ENCODE assay signal across 25 cellular contexts in genomic region chr2:159179696-159180095, GRCh38.
DNase-seq lines count a peak whose midpoint lies in the region; ATAC-seq, FAIRE-seq and TF ChIP-seq lines count a peak whose summit lies in the region.
"Had no signal": no experiment of that assay in that cellular context is flagged by ENCODE, and none has a peak within 500 bp of the region (broad histone marks: within the 10 kb centered on the region; RNA-seq: fewer than 3 reads in every experiment).

No MANE protein-coding gene starts in this region.

- POLR2A ChIA-PET in endothelial cell of umbilical vein (lab: Charles Lee), result no interaction called here

- H2BK15ac ChIP-seq in neuronal stem cell (ENCODE audit: low read length), result no peak overlapping the region

- TF ChIP-seq CTCF in endothelial cell of umbilical vein (IDR thresholded peaks at IDR 0.05; ENCODE audit: extremely low read depth in 1 of 2, insufficient read depth in 1 of 2, low read depth in 1 of 2, low read length in 2 of 2), result no peak
- no peak for TF ChIP-seq CTCF in suprapubic skin (IDR thresholded peaks at IDR 0.05)
- no peak for TF ChIP-seq CTCF in vagina (IDR thresholded peaks at IDR 0.05)

- H2AFZ ChIP-seq in endothelial cell of umbilical vein (ENCODE audit: low read depth, low read length) (no peak overlapping the region), neuronal stem cell (ENCODE audit: low read length) (no peak overlapping the region)
- H2AFZ ChIP-seq: GM23338, PC-9 had no signal

- no peak overlapping the region for H4K8ac ChIP-seq in neuronal stem cell (ENCODE audit: low read depth, low read length)

- dilution Hi-C loops in endothelial cell of umbilical vein (cut with MboI; ENCODE audit: extremely low pct_ligation_motif_present, low sequenced_read_pairs), result no loop called here

- H3K4me2 ChIP-seq in endothelial cell of umbilical vein (ENCODE audit: insufficient read depth, low read length) (no peak overlapping the region), neuronal stem cell (ENCODE audit: insufficient read depth, low read length, poor library complexity, severe bottlenecking) (no peak overlapping the region)
- H3K4me2 ChIP-seq: BLaER1 treated with 17β-estradiol and CSF1 and Interleukin-3, amounts not matched to agents 10 nM and 100 nM; GM23338; KMS-11; PC-9 had no signal

- H3K27ac ChIP-seq in right cardiac atrium (ENCODE audit: low read length) (peak overlapping the region; percentile 26), endothelial cell of umbilical vein (ENCODE audit: insufficient read depth, low read depth, low read length) (no peak overlapping the region), neuronal stem cell (replicated peaks; ENCODE audit: low read length) (no peak overlapping the region), suprapubic skin (no peak overlapping the region), vagina (no peak overlapping the region)
- H3K27ac ChIP-seq: BLaER1 treated with 17β-estradiol and CSF1 and Interleukin-3, amounts not matched to agents 10 nM and 100 nM; KMS-11; PC-9 had no signal

- CTCF ChIA-PET in endothelial cell of umbilical vein (lab: Charles Lee), result no interaction called here

- H3K9me3 ChIP-seq in right cardiac atrium (ENCODE audit: control insufficient read depth, low read length) (no peaks in the 10 kb centered on the region), endothelial cell of umbilical vein (replicated peaks; ENCODE audit: control insufficient read depth, insufficient read depth, low read length) (no peaks in the 10 kb centered on the region), neuronal stem cell (replicated peaks in 1 of 2; ENCODE audit: control insufficient read depth in 2 of 2, insufficient read depth in 1 of 2, low read depth in 1 of 2, low read length in 2 of 2) (no peaks in the 10 kb centered on the region), suprapubic skin (no peaks in the 10 kb centered on the region), vagina (no peaks in the 10 kb centered on the region)
- H3K9me3 ChIP-seq: BLaER1 treated with 17β-estradiol and CSF1 and Interleukin-3, amounts not matched to agents 10 nM and 100 nM had no signal

- TF ChIP-seq POLR2A in endothelial cell of umbilical vein (IDR thresholded peaks at IDR 0.05; ENCODE audit: low read depth, low read length), result no peak
- TF ChIP-seq POLR2A in suprapubic skin (IDR thresholded peaks at IDR 0.05), result no peak
- no peak for TF ChIP-seq POLR2A in vagina (IDR thresholded peaks at IDR 0.05)

- no peak overlapping the region for H3K14ac ChIP-seq in neuronal stem cell (ENCODE audit: low read length)

- ATAC-seq in right cardiac atrium, result no peak
- ATAC-seq in Right ventricle myocardium superior (ENCODE audit: poor library complexity), result no peak
- ATAC-seq: GM23338, Right ventricle myocardium inferior had no signal

- H3K36me3 ChIP-seq in endothelial cell of umbilical vein (ENCODE audit: control insufficient read depth in 2 of 2, extremely low read depth in 1 of 2, insufficient read depth in 2 of 2, low read length in 2 of 2), result peaks cover 14 to 34% of the 10 kb centered on the region in 2 experiments
- H3K36me3 ChIP-seq in neuronal stem cell (replicated peaks in 1 of 2; ENCODE audit: control insufficient read depth in 2 of 2, insufficient read depth in 2 of 2, low read length in 2 of 2), result peaks cover 2 to 79% of the 10 kb centered on the region in 2 donors
- H3K36me3 ChIP-seq in suprapubic skin, result peaks cover 50% of the 10 kb centered on the region
- H3K36me3 ChIP-seq in vagina, result peaks cover 0 to 38% of the 10 kb centered on the region in 2 donors
- H3K36me3 ChIP-seq: BLaER1 treated with 17β-estradiol and CSF1 and Interleukin-3, amounts not matched to agents 10 nM and 100 nM had no signal

- intact Hi-C loops in right cardiac atrium (cut with DNase I) (no loop called here), Right ventricle myocardium superior (cut with DNase I) (no loop called here), endothelial cell of umbilical vein (cut with micrococcal nuclease) (no loop called here), vagina (cut with DNase I) (no loop called here)

- H2BK120ac ChIP-seq in neuronal stem cell (ENCODE audit: low read depth, low read length), result no peak overlapping the region

- H4K91ac ChIP-seq in neuronal stem cell (ENCODE audit: low read depth, low read length, poor library complexity), result no peak overlapping the region

- peak overlapping the region; percentile 55 for H3K18ac ChIP-seq in neuronal stem cell (ENCODE audit: low read length)

- no peak overlapping the region for H3K4ac ChIP-seq in neuronal stem cell (ENCODE audit: low read length)

- H3K9ac ChIP-seq in endothelial cell of umbilical vein (replicated peaks; ENCODE audit: extremely low read depth, insufficient read depth, low read length) (no peak overlapping the region), neuronal stem cell (ENCODE audit: low read depth, low read length, poor library complexity) (no peak overlapping the region)
- H3K9ac ChIP-seq: BLaER1 treated with 17β-estradiol and CSF1 and Interleukin-3, amounts not matched to agents 10 nM and 100 nM; KMS-11 had no signal

- no peak for TF ChIP-seq EP300 in suprapubic skin (IDR thresholded peaks at IDR 0.05)

- H2BK12ac ChIP-seq in neuronal stem cell (ENCODE audit: low read length), result no peak overlapping the region

- no peak for FAIRE-seq in endothelial cell of umbilical vein (lab: Jason Lieb, UNC)
- FAIRE-seq: A204.1, G401.6, HTR-8/SVneo had no signal

- no peaks in the 10 kb centered on the region for H3K79me1 ChIP-seq in neuronal stem cell (ENCODE audit: low read depth, low read length)

- H4K20me1 ChIP-seq in endothelial cell of umbilical vein (replicated peaks; ENCODE audit: control insufficient read depth, extremely low read depth, insufficient read depth, low read length), result no peaks in the 10 kb centered on the region
- H4K20me1 ChIP-seq: BLaER1 treated with 17β-estradiol and CSF1 and Interleukin-3, amounts not matched to agents 10 nM and 100 nM had no signal

- H3K79me2 ChIP-seq in endothelial cell of umbilical vein (ENCODE audit: control insufficient read depth, insufficient read depth, low read length), result no peaks in the 10 kb centered on the region

- H3K9me1 ChIP-seq in endothelial cell of umbilical vein (replicated peaks; ENCODE audit: control insufficient read depth, extremely low read depth, insufficient read depth, low read length), result no peaks in the 10 kb centered on the region

- H2AK5ac ChIP-seq in neuronal stem cell (ENCODE audit: low read depth, low read length), result peak overlapping the region; percentile 34

- WGBS in right cardiac atrium, result 49% methylated on average over 4 of the region's 4 CpGs
- WGBS in neuronal stem cell (ENCODE audit: extremely low coverage in 2 of 2, insufficient read length in 2 of 2, insufficient replicate concordance in 1 of 2), 2 donors, result no CpG with 5 or more reads among the region's 4 CpGs
- 88% methylated on average over 4 of the region's 4 CpGs for WGBS in suprapubic skin

- DNase-seq in right cardiac atrium (no peak), Right ventricle myocardium superior (no peak), endothelial cell of umbilical vein (ENCODE audit: low read depth, low spot score) (peak; percentile 75), neuronal stem cell (ENCODE audit: low spot score) (no peak), suprapubic skin (ENCODE audit: low spot score in 2 of 2) (no peak), vagina (ENCODE audit: extremely low spot score in 2 of 2) (no peak)
- no peak for DNase-seq in stimulated activated CD4-positive, alpha-beta T cell treated with anti-CD3 and anti-CD28 coated beads, Interleukin-1b, Interleukin-23, amount 100 ng/mL, for 48 hours
- DNase-seq: AML-193; CD4-positive, alpha-beta T cell; COR-L47; H9; NCI-H1048; NCI-H1417; NCI-H1694; NCI-H2029 treated with DMSO at 0.1 percent for 48 hours; NCI-H2227 treated with DMSO at 0.1 percent for 48 hours; NCI-H526 treated with DMSO at 0.1 percent for 48 hours; PC-9 had no signal

- no peak overlapping the region for H2BK5ac ChIP-seq in neuronal stem cell (ENCODE audit: low read length)

- H3K4me3 ChIP-seq in right cardiac atrium (ENCODE audit: low read length), result no peak overlapping the region
- H3K4me3 ChIP-seq in endothelial cell of umbilical vein (replicated peaks in 1 of 3; ENCODE audit: insufficient read depth in 1 of 3, low read depth in 1 of 3, low read length in 3 of 3), result no peak overlapping the region
- no peak overlapping the region for H3K4me3 ChIP-seq in neuronal stem cell (ENCODE audit: low read length in 2 of 2)
- no peak overlapping the region for H3K4me3 ChIP-seq in suprapubic skin
- no peak overlapping the region for H3K4me3 ChIP-seq in vagina
- H3K4me3 ChIP-seq: BLaER1 treated with 17β-estradiol and CSF1 and Interleukin-3, amounts not matched to agents 10 nM and 100 nM; GM23338; PC-9 had no signal

- H3K4me1 ChIP-seq in right cardiac atrium (ENCODE audit: control insufficient read depth, insufficient read depth, low read length) (peaks cover 4% of the 10 kb centered on the region), endothelial cell of umbilical vein (ENCODE audit: control insufficient read depth, extremely low read depth, insufficient read depth, low read length) (peaks cover 3% of the 10 kb centered on the region), neuronal stem cell (ENCODE audit: control insufficient read depth in 2 of 2, insufficient read depth in 1 of 2, low read depth in 1 of 2, low read length in 2 of 2) (peaks cover 0 to 5% of the 10 kb centered on the region in 2 donors), suprapubic skin (peaks cover 5% of the 10 kb centered on the region), vagina (no peaks in the 10 kb centered on the region)

- BruUV-seq in endothelial cell of umbilical vein (replicated peaks; lab: Mats Ljungman, UMichigan), result no TSS peak

- H3K27me3 ChIP-seq in right cardiac atrium (ENCODE audit: control insufficient read depth, insufficient read depth) (no peaks in the 10 kb centered on the region), endothelial cell of umbilical vein (ENCODE audit: control insufficient read depth in 2 of 2, insufficient read depth in 2 of 2, low read length in 2 of 2) (no peaks in the 10 kb centered on the region), neuronal stem cell (ENCODE audit: control insufficient read depth in 3 of 3, insufficient read depth in 3 of 3, low read depth in 1 of 3, low read length in 3 of 3) (no peaks in the 10 kb centered on the region), suprapubic skin (no peaks in the 10 kb centered on the region), vagina (no peaks in the 10 kb centered on the region)
- H3K27me3 ChIP-seq: BLaER1 treated with 17β-estradiol and CSF1 and Interleukin-3, amounts not matched to agents 10 nM and 100 nM had no signal

- peak overlapping the region; percentile 60 for H3K23ac ChIP-seq in neuronal stem cell (ENCODE audit: low read depth, low read length, poor library complexity)

TF ChIP-seq in endothelial cell of umbilical vein, 7 proteins besides CTCF, POLR2A, EP300 and RAD21 (continues in another document):
- TF ChIP-seq EZH2 (IDR thresholded peaks at IDR 0.05; ENCODE audit: borderline replicate concordance, low read depth, low read length, severe bottlenecking) (no peak), GATA2 (IDR thresholded peaks at IDR 0.05; ENCODE audit: insufficient read depth, insufficient read length, low read depth, low read length) (no peak)
- TF ChIP-seq, protein P1, sequence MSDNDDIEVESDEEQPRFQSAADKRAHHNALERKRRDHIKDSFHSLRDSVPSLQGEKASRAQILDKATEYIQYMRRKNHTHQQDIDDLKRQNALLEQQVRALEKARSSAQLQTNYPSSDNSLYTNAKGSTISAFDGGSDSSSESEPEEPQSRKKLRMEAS (IDR thresholded peaks at IDR 0.05; ENCODE audit: insufficient read depth, insufficient read length), result no peak
